ENCODE assay signal across 8 cellular contexts in the genomic region with DNA sequence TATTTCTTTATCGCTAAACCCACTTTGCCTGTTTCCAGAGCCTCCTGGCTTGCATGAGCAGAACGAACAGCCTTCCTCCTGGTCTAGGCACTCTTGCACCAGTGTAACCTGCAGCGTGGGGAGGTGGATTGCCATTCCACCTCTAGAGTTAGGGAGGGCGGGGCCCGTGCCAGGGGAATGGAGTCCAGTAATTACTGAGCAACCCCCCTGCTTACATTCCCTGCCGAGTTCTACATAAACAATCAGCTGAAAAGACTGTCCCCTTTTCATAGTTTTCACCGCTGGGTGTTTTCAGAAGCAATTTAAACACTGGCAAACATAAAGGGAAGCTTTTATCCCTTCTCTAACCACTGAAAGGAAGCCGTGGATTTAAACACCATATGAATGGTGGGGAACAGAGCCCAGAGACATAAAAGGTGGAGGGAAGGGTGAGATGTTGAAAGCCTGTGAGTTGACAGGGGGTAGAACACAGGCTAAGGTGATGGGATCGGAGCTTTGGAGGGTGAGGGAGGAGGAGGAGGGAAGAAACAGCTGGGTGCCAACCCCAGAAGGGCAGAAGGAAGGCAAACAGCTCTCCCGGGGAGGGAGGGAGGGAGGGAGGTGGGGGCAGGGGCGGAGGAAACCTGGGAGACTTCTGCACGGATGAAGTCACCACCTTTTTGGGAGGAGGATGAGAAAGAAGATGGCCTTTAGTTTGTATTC.
DNase-seq lines count a peak whose midpoint lies in the region; ATAC-seq and TF ChIP-seq lines count a peak whose summit lies in the region.

No MANE protein-coding gene starts in this region.

- peak overlapping the region; percentile 18 for H3K4me3 Mint-ChIP-seq in Calu3 (ENCODE audit: low read depth, unreplicated experiment)

- no TSS peak for BruUV-seq in Calu3 (replicated peaks; lab: Mats Ljungman, UMichigan)

- DNase-seq in Calu3 (no peak), NCI-H1105 treated with DMSO at 0.1 percent for 48 hours (lab: John Stamatoyannopoulos, UW) (peak; percentile 68), T47D (ENCODE audit: low read depth in 1 of 2, low spot score in 1 of 2) (peak; percentile 67 to 92), RKO (ENCODE audit: low spot score) (no peak), cerebellum (ENCODE audit: low spot score) (no peak)
- DNase-seq in activated effector memory CD4-positive, alpha-beta T cell treated with anti-CD3 and anti-CD28 coated beads, Interleukin-2, amount 50 U/mL, for 16 hours = no peak

- H3K27ac ChIP-seq in mesodermal cell (ENCODE audit: low read depth, low read length, severe bottlenecking) = peak overlapping the region; percentile 71

- H3K4me3 ChIP-seq in mesodermal cell (ENCODE audit: extremely low read depth, insufficient read depth, low read length, poor library complexity, severe bottlenecking) = no peak overlapping the region

- intact Hi-C loops in Calu3 (cut with micrococcal nuclease; ENCODE audit: unreplicated experiment) = loop anchor here (2.0 kb wide), 1 partner anchor 66 kb away; no protein-coding TSS in a partner anchor

- CTCF ChIA-PET in Calu3 (lab: Charles Lee) = interaction anchor here (0.5 to 0.7 kb wide), 2 partner anchors 40 to 376 kb away, joined by 4 to 5 read pairs; no protein-coding TSS in a partner anchor

- peak overlapping the region; percentile 14 for H3K27ac Mint-ChIP-seq in Calu3 (ENCODE audit: unreplicated experiment)

- H3K4me1 ChIP-seq in mesodermal cell (ENCODE audit: control insufficient read depth, insufficient read depth, low read length, poor library complexity, severe bottlenecking) = peaks cover 45% of the 10 kb centered on the region

- H3K36me3 Mint-ChIP-seq in Calu3 (ENCODE audit: insufficient read depth, unreplicated experiment) = no peaks in the 10 kb centered on the region

- no peak for ATAC-seq in GM21447 (IDR thresholded peaks at IDR 0.05; ENCODE audit: unreplicated experiment)

- no peaks in the 10 kb centered on the region for H3K27me3 Mint-ChIP-seq in Calu3 (ENCODE audit: unreplicated experiment)

- in situ Hi-C loops in T47D (cut with HindIII; ENCODE audit: low pct_unique_long_range_greater_than_20kb, low sequenced_read_pairs) = no loop called here

- no peak for TF ChIP-seq CTCF in Calu3 (IDR thresholded peaks at IDR 0.05; ENCODE audit: unreplicated experiment)

- no peaks in the 10 kb centered on the region for H3K9me3 Mint-ChIP-seq in Calu3 (ENCODE audit: low read depth, unreplicated experiment)

- H3K36me3 ChIP-seq in mesodermal cell (ENCODE audit: control insufficient read depth, insufficient read depth, low read length) = no peaks in the 10 kb centered on the region

- peaks cover 46% of the 10 kb centered on the region for H3K4me1 Mint-ChIP-seq in Calu3 (ENCODE audit: low read depth, unreplicated experiment)

- no peaks in the 10 kb centered on the region for H3K9me3 ChIP-seq in mesodermal cell (ENCODE audit: control insufficient read depth, low read length)

- WGBS in mesodermal cell (ENCODE audit: insufficient coverage in 2 of 2), 2 experiments = 18 to 29% methylated on average over 3 to 4 of the region's 12 CpGs

Comparison
In these comparisons a context has a peak if more than half of its experiments do, and no peak if none do; other contexts are left out.
1. DNase-seq: peak in NCI-H1105 treated with DMSO at 0.1 percent for 48 hours (single experiment) and T47D (2 of 2); none in Calu3 (single experiment), activated effector memory CD4-positive, alpha-beta T cell treated with anti-CD3 and anti-CD28 coated beads, Interleukin-2, amount 50 U/mL, for 16 hours (single experiment), RKO (single experiment) and cerebellum (single experiment).